In genomic region chr14:22477569-22478194, GRCh38 we compare ENCODE assay signal across 17 cellular contexts.
DNase-seq lines count a peak whose midpoint lies in the region; ATAC-seq, FAIRE-seq and TF ChIP-seq lines count a peak whose summit lies in the region.
"Had no signal": no experiment of that assay in that cellular context is flagged by ENCODE, and none has a peak within 500 bp of the region (broad histone marks: within the 10 kb centered on the region; RNA-seq: fewer than 3 reads in every experiment).

No MANE protein-coding gene starts in this region.

- POLR2A ChIA-PET in activated CD4-positive, alpha-beta T cell treated with anti-CD3 and anti-CD28 coated beads for 36 hours (lab: Charles Lee), result no interaction called here
- POLR2A ChIA-PET in activated CD8-positive, alpha-beta T cell treated with anti-CD3 and anti-CD28 coated beads, Interleukin-2, amount 10 ng/mL, durations not matched to agents 7 days and 5 days (lab: Charles Lee), result no interaction called here

- intact Hi-C loops in activated CD4-positive, alpha-beta T cell treated with anti-CD3 and anti-CD28 coated beads for 36 hours (cut with DNase I, micrococcal nuclease), result loop anchor here (1.0 to 2.0 kb wide), 2 partner anchors 91 kb away; no protein-coding TSS in a partner anchor

- TF ChIP-seq CTCF in nephron (IDR thresholded peaks at IDR 0.05; ENCODE audit: unreplicated experiment in 3 of 3), result no peak

- H3K27ac Mint-ChIP-seq in activated CD4-positive, alpha-beta T cell treated with anti-CD3 and anti-CD28 coated beads for 36 hours, result no peak overlapping the region
- H3K27ac Mint-ChIP-seq in activated CD8-positive, alpha-beta T cell treated with anti-CD3 and anti-CD28 coated beads, Interleukin-2, amount 10 ng/mL, durations not matched to agents 7 days and 5 days, result peak overlapping the region; percentile 30
- H3K27ac Mint-ChIP-seq in nephron, result peak overlapping the region in 2 of 3 experiments; percentile 40 to 50
- H3K27ac Mint-ChIP-seq: progenitor cell of endocrine pancreas, type B pancreatic cell had no signal

- TF ChIP-seq POLR2A in GM12892 (IDR thresholded peaks at IDR 0.05; ENCODE audit: low read depth, low read length) (0 out of 2 replicates have a peak, but pooled peaks have one; percentile 27), GM18505 (IDR thresholded peaks at IDR 0.05; ENCODE audit: borderline replicate concordance, extremely low read depth, insufficient read depth, insufficient read length) (no peak)

- peak; percentile 18 for ATAC-seq in activated CD4-positive, alpha-beta T cell treated with anti-CD3 and anti-CD28 coated beads for 36 hours
- no peak for ATAC-seq in activated CD8-positive, alpha-beta T cell treated with anti-CD3 and anti-CD28 coated beads, Interleukin-2, amount 10 ng/mL, durations not matched to agents 7 days and 5 days
- ATAC-seq in GM18505 (IDR thresholded peaks at IDR 0.05; ENCODE audit: unreplicated experiment) (no peak), HG02938 (IDR thresholded peaks at IDR 0.05; ENCODE audit: unreplicated experiment) (no peak), GM18498 (IDR thresholded peaks at IDR 0.05; ENCODE audit: unreplicated experiment) (no peak)
- ATAC-seq: gastrocnemius medialis had no signal

- no peaks in the 10 kb centered on the region for H3K4me1 Mint-ChIP-seq in activated CD4-positive, alpha-beta T cell treated with anti-CD3 and anti-CD28 coated beads for 36 hours
- H3K4me1 Mint-ChIP-seq in activated CD8-positive, alpha-beta T cell treated with anti-CD3 and anti-CD28 coated beads, Interleukin-2, amount 10 ng/mL, durations not matched to agents 7 days and 5 days (ENCODE audit: low read depth), result no peaks in the 10 kb centered on the region
- peaks cover 75% of the 10 kb centered on the region for H3K4me1 Mint-ChIP-seq in nephron

- CTCF ChIA-PET in activated CD4-positive, alpha-beta T cell treated with anti-CD3 and anti-CD28 coated beads for 36 hours (lab: Charles Lee), result interaction anchor here (0.5 kb wide), 1 partner anchor 31 kb away, joined by 3 read pairs; no protein-coding TSS in a partner anchor
- CTCF ChIA-PET in activated CD8-positive, alpha-beta T cell treated with anti-CD3 and anti-CD28 coated beads, Interleukin-2, amount 10 ng/mL, durations not matched to agents 7 days and 5 days (lab: Charles Lee), result no interaction called here

- H3K9me3 Mint-ChIP-seq in activated CD4-positive, alpha-beta T cell treated with anti-CD3 and anti-CD28 coated beads for 36 hours (ENCODE audit: low read depth), result no peaks in the 10 kb centered on the region
- H3K9me3 Mint-ChIP-seq in activated CD8-positive, alpha-beta T cell treated with anti-CD3 and anti-CD28 coated beads, Interleukin-2, amount 10 ng/mL, durations not matched to agents 7 days and 5 days (ENCODE audit: insufficient read depth), result no peaks in the 10 kb centered on the region
- no peaks in the 10 kb centered on the region for H3K9me3 Mint-ChIP-seq in nephron
- H3K9me3 Mint-ChIP-seq: type B pancreatic cell had no signal

- H3K36me3 Mint-ChIP-seq in activated CD4-positive, alpha-beta T cell treated with anti-CD3 and anti-CD28 coated beads for 36 hours (ENCODE audit: low read depth), result peaks cover 18% of the 10 kb centered on the region
- H3K36me3 Mint-ChIP-seq in activated CD8-positive, alpha-beta T cell treated with anti-CD3 and anti-CD28 coated beads, Interleukin-2, amount 10 ng/mL, durations not matched to agents 7 days and 5 days (ENCODE audit: low read depth), result peaks cover 5% of the 10 kb centered on the region
- H3K36me3 Mint-ChIP-seq in nephron (ENCODE audit: low read depth), result no peaks in the 10 kb centered on the region
- H3K36me3 Mint-ChIP-seq: type B pancreatic cell had no signal

- peak overlapping the region; percentile 53 for H3K4me3 Mint-ChIP-seq in activated CD4-positive, alpha-beta T cell treated with anti-CD3 and anti-CD28 coated beads for 36 hours
- peak overlapping the region; percentile 31 for H3K4me3 Mint-ChIP-seq in activated CD8-positive, alpha-beta T cell treated with anti-CD3 and anti-CD28 coated beads, Interleukin-2, amount 10 ng/mL, durations not matched to agents 7 days and 5 days
- H3K4me3 Mint-ChIP-seq in nephron, result no peak overlapping the region
- H3K4me3 Mint-ChIP-seq: type B pancreatic cell had no signal

- no peak for DNase-seq in activated CD4-positive, alpha-beta T cell treated with anti-CD3 and anti-CD28 coated beads for 36 hours
- no peak for DNase-seq in activated CD4-positive, alpha-beta T cell treated with anti-CD3 and anti-CD28 coated beads, Interleukin-2, amount 50 U/mL, for 48 hours
- no peak for DNase-seq in GM12892 (ENCODE audit: insufficient read length)
- DNase-seq in activated CD8-positive, alpha-beta T cell treated with anti-CD3 and anti-CD28 coated beads, Interleukin-2, amount 10 ng/mL, durations not matched to agents 7 days and 5 days, result no peak
- DNase-seq: DND-41, gastrocnemius medialis, Kasumi-1, left ventricle myocardium inferior, NCI-H187, SIG-M5, T-helper 9 cell had no signal

- no peak for FAIRE-seq in GM12892 (lab: Jason Lieb, UNC)

- no peaks in the 10 kb centered on the region for H3K27me3 Mint-ChIP-seq in activated CD4-positive, alpha-beta T cell treated with anti-CD3 and anti-CD28 coated beads for 36 hours
- H3K27me3 Mint-ChIP-seq in activated CD8-positive, alpha-beta T cell treated with anti-CD3 and anti-CD28 coated beads, Interleukin-2, amount 10 ng/mL, durations not matched to agents 7 days and 5 days (ENCODE audit: low read depth), result no peaks in the 10 kb centered on the region
- peaks cover 18% of the 10 kb centered on the region for H3K27me3 Mint-ChIP-seq in nephron (ENCODE audit: low read depth)

Comparison
In these comparisons a context has a peak if more than half of its experiments do, and no peak if none do; other contexts are left out.
1. H3K4me3 Mint-ChIP-seq: peak in activated CD4-positive, alpha-beta T cell treated with anti-CD3 and anti-CD28 coated beads for 36 hours (single experiment) and activated CD8-positive, alpha-beta T cell treated with anti-CD3 and anti-CD28 coated beads, Interleukin-2, amount 10 ng/mL, durations not matched to agents 7 days and 5 days (single experiment); none in nephron (0 of 3).